ENCODE assay signal across 20 cellular contexts in genomic region chr1:34404837-34405236, GRCh38.
DNase-seq lines count a peak whose midpoint lies in the region; ATAC-seq, FAIRE-seq and TF ChIP-seq lines count a peak whose summit lies in the region.
"Had no signal": no experiment of that assay in that cellular context is flagged by ENCODE, and none has a peak within 500 bp of the region (broad histone marks: within the 10 kb centered on the region; RNA-seq: fewer than 3 reads in every experiment).

No MANE protein-coding gene starts in this region.

- no peak for TF ChIP-seq RAD21 in HepG2 (CRISPR knock-in tag; IDR thresholded peaks at IDR 0.05)

- CTCF ChIA-PET in HepG2 (lab: Yijun Ruan, JAX; ENCODE audit: low intra/inter-chr PET ratio, low total read pairs) = no interaction called here

- H3K9ac ChIP-seq in HepG2 (ENCODE audit: insufficient read depth, low read depth, low read length) = no peak overlapping the region
- H3K9ac ChIP-seq: BLaER1 treated with 17β-estradiol and CSF1 and Interleukin-3, amounts not matched to agents 10 nM and 100 nM had no signal

- no peak overlapping the region for H3K4me2 ChIP-seq in HepG2 (ENCODE audit: low read depth, low read length)
- H3K4me2 ChIP-seq: A549; BLaER1 treated with 17β-estradiol and CSF1 and Interleukin-3, amounts not matched to agents 10 nM and 100 nM; GM23338 had no signal

- H3K4me3 ChIP-seq in HepG2 (replicated peaks in 1 of 3; ENCODE audit: insufficient read depth in 1 of 3, low read depth in 2 of 3, low read length in 3 of 3) = no peak overlapping the region
- H3K4me3 ChIP-seq in right lobe of liver = no peak overlapping the region
- no peak overlapping the region for H3K4me3 ChIP-seq in left lung
- no peak overlapping the region for H3K4me3 ChIP-seq in suprapubic skin
- no peak overlapping the region for H3K4me3 ChIP-seq in stomach
- H3K4me3 ChIP-seq: A549; BLaER1 treated with 17β-estradiol and CSF1 and Interleukin-3, amounts not matched to agents 10 nM and 100 nM; GM23338 had no signal

- H2AFZ ChIP-seq in HepG2 (ENCODE audit: low read length) = no peak overlapping the region
- H2AFZ ChIP-seq: GM23338 had no signal

- H3K9me3 ChIP-seq in HepG2 (ENCODE audit: low read length) (peaks cover 11% of the 10 kb centered on the region; the same call in 1 of the 2 replicates), right lobe of liver (no peaks in the 10 kb centered on the region), left lung (no peaks in the 10 kb centered on the region), suprapubic skin (no peaks in the 10 kb centered on the region), stomach (peaks cover 0 to 8% (median 3%) of the 10 kb centered on the region in 4 donors)
- H3K9me3 ChIP-seq: A549 had no signal

- no peaks in the 10 kb centered on the region for H3K36me3 ChIP-seq in HepG2 (replicated peaks in 1 of 2; ENCODE audit: control insufficient read depth in 1 of 2, insufficient read depth in 2 of 2, low read length in 2 of 2)
- no peaks in the 10 kb centered on the region for H3K36me3 ChIP-seq in right lobe of liver
- no peaks in the 10 kb centered on the region for H3K36me3 ChIP-seq in left lung
- H3K36me3 ChIP-seq in suprapubic skin = no peaks in the 10 kb centered on the region
- H3K36me3 ChIP-seq in stomach = no peaks in the 10 kb centered on the region
- H3K36me3 ChIP-seq: BLaER1 treated with 17β-estradiol and CSF1 and Interleukin-3, amounts not matched to agents 10 nM and 100 nM had no signal

- TF ChIP-seq CTCF in HepG2 (CRISPR knock-in tag; IDR thresholded peaks at IDR 0.05) = no peak
- no peak for TF ChIP-seq CTCF in right lobe of liver (IDR thresholded peaks at IDR 0.05)
- no peak for TF ChIP-seq CTCF in left lung (IDR thresholded peaks at IDR 0.05)
- TF ChIP-seq CTCF in suprapubic skin (IDR thresholded peaks at IDR 0.05) = no peak
- no peak for TF ChIP-seq CTCF in stomach (IDR thresholded peaks at IDR 0.05)

- H4K20me1 ChIP-seq in HepG2 (ENCODE audit: insufficient read depth, low read length) = no peaks in the 10 kb centered on the region
- H4K20me1 ChIP-seq: BLaER1 treated with 17β-estradiol and CSF1 and Interleukin-3, amounts not matched to agents 10 nM and 100 nM had no signal

- TF ChIP-seq POLR2A in HepG2 (IDR thresholded peaks at IDR 0.05; ENCODE audit: insufficient read depth in 1 of 2, low read depth in 2 of 2, low read length in 2 of 2) (no peak), right lobe of liver (IDR thresholded peaks at IDR 0.05) (no peak), suprapubic skin (IDR thresholded peaks at IDR 0.05) (no peak), stomach (IDR thresholded peaks at IDR 0.05) (no peak)

- FAIRE-seq in HepG2 (lab: Jason Lieb, UNC) = no peak
- FAIRE-seq: A549, H54 had no signal

- H3K27me3 ChIP-seq in HepG2 (ENCODE audit: control insufficient read depth in 1 of 2, insufficient read depth in 2 of 2, low read length in 2 of 2) (no peaks in the 10 kb centered on the region; a peak in 1 of 5 replicates), right lobe of liver (no peaks in the 10 kb centered on the region), left lung (no peaks in the 10 kb centered on the region), suprapubic skin (no peaks in the 10 kb centered on the region), stomach (no peaks in the 10 kb centered on the region)
- H3K27me3 ChIP-seq: BLaER1 treated with 17β-estradiol and CSF1 and Interleukin-3, amounts not matched to agents 10 nM and 100 nM had no signal

- TF ChIP-seq EP300 in HepG2 (IDR thresholded peaks at IDR 0.05; ENCODE audit: low read depth in 2 of 2, low read length in 2 of 2) (no peak), HepG2 (CRISPR knock-in tag; IDR thresholded peaks at IDR 0.05; ENCODE audit: borderline replicate concordance) (no peak), suprapubic skin (IDR thresholded peaks at IDR 0.05) (no peak), stomach (IDR thresholded peaks at IDR 0.05) (no peak)

- intact Hi-C loops in HepG2 (cut with micrococcal nuclease; ENCODE audit: unreplicated experiment) (no loop called here), right lobe of liver (cut with DNase I) (no loop called here), left lung (cut with DNase I) (no loop called here), stomach (cut with DNase I; ENCODE audit: low total_unique reads) (no loop called here)

- H3K4me1 ChIP-seq in HepG2 (ENCODE audit: insufficient read depth, low read length) = no peaks in the 10 kb centered on the region
- peaks cover 0 to 5% (median 0%) of the 10 kb centered on the region in 4 donors for H3K4me1 ChIP-seq in right lobe of liver
- H3K4me1 ChIP-seq in left lung = peaks cover 0 to 10% of the 10 kb centered on the region in 2 donors
- peaks cover 9% of the 10 kb centered on the region for H3K4me1 ChIP-seq in suprapubic skin
- H3K4me1 ChIP-seq in stomach = peaks cover 15 to 25% (median 16%) of the 10 kb centered on the region in 4 donors
- H3K4me1 ChIP-seq: A549; BLaER1 treated with 17β-estradiol and CSF1 and Interleukin-3, amounts not matched to agents 10 nM and 100 nM had no signal

- in situ Hi-C loops in HepG2 (cut with HindIII; ENCODE audit: extremely low pct_ligation_motif_present, low pct_unique_long_range_greater_than_20kb) = no loop called here

- ATAC-seq in HepG2 (no peak), right lobe of liver (no peak), left lung (peak; percentile 29)
- ATAC-seq: A549; CD8-positive, alpha-beta T cell; GM23338; HCT116 had no signal

- BruUV-seq in HepG2 (replicated peaks; lab: Mats Ljungman, UMichigan) = no TSS peak

- POLR2A ChIA-PET in HepG2 (lab: Yijun Ruan, JAX) = no interaction called here

- no peaks in the 10 kb centered on the region for H3K79me2 ChIP-seq in HepG2 (ENCODE audit: insufficient read depth, low read length)

- H3K27ac ChIP-seq in HepG2 (ENCODE audit: extremely low read length, insufficient read depth, low read length) (no peak overlapping the region), right lobe of liver (no peak overlapping the region), left lung (no peak overlapping the region), suprapubic skin (no peak overlapping the region), stomach (no peak overlapping the region)
- H3K27ac ChIP-seq: 22Rv1; A549; BLaER1 treated with 17β-estradiol and CSF1 and Interleukin-3, amounts not matched to agents 10 nM and 100 nM; HL-60 had no signal

- no peak for DNase-seq in HepG2 (ENCODE audit: low spot score)
- DNase-seq in right lobe of liver = no peak
- DNase-seq in left lung = no peak
- DNase-seq in ureter (ENCODE audit: low spot score) = peak; percentile 9
- no peak for DNase-seq in suprapubic skin (ENCODE audit: low spot score in 2 of 2)
- no peak for DNase-seq in stimulated activated CD4-positive, alpha-beta T cell treated with anti-CD3 and anti-CD28 coated beads, Interleukin-4, amount 100 ng/mL, for 24 hours
- DNase-seq in stomach = no peak
- DNase-seq: Calu3; CD8-positive, alpha-beta T cell; DMS79 treated with DMSO at 0.1 percent for 48 hours; GF-D8; HFFc6; IMR-90 had no signal

TF ChIP-seq in HepG2, 621 proteins besides CTCF, POLR2A, EP300 and RAD21:
- TF ChIP-seq HDAC6 (IDR thresholded peaks at IDR 0.05; ENCODE audit: low read depth, low read length) (no peak), CEBPB (IDR thresholded peaks at IDR 0.05; ENCODE audit: borderline replicate concordance, low read depth, low read length) (peak; percentile 11; the same call in 1 of the 2 replicates), ETV6 (CRISPR knock-in tag; conservative IDR thresholded peaks at IDR 0.05) (no peak), GTF3A (CRISPR knock-in tag; conservative IDR thresholded peaks at IDR 0.05) (no peak), SAFB2 (CRISPR knock-in tag; IDR thresholded peaks at IDR 0.05; ENCODE audit: borderline replicate concordance, low read depth) (no peak)
